17 cellular contexts compared by ENCODE assay signal in genomic region chr4:37594095-37594494, GRCh38.
"Had no signal": no experiment of that assay in that cellular context is flagged by ENCODE, and none has a peak within 500 bp of the region (broad histone marks: within the 10 kb centered on the region; RNA-seq: fewer than 3 reads in every experiment).

No MANE protein-coding gene starts in this region.

- DNase-seq: activated effector memory CD4-positive, alpha-beta T cell treated with Interleukin-2 at 50 U/mL for 16 hours; activated T-cell treated with anti-CD3 and anti-CD28 coated beads, Interleukin-2, amount 50 U/mL, for 24 hours; amniotic stem cell; brain microvascular endothelial cell; dorsolateral prefrontal cortex; glutamatergic neuron; left lung; natural killer cell; nucleus accumbens; right cardiac atrium; tibial artery had no signal

- H3K27ac Mint-ChIP-seq: activated naive CD4-positive, alpha-beta T cell treated with anti-CD3 and anti-CD28 coated beads, Interleukin-2, amount 50 U/mL, for 72 hours; activated T-cell treated with anti-CD3 and anti-CD28 coated beads, Interleukin-2, amount 50 U/mL, for 24 hours; natural killer cell; progenitor cell of endocrine pancreas; stimulated activated memory B cell treated with anti-CD40 and anti-IgM and Interleukin-4, amounts not matched to agents 10 μg/mL and 1 μg/mL and 100 μg/mL, for 72 hours had no signal

- H3K27me3 ChIP-seq: brain microvascular endothelial cell, dorsolateral prefrontal cortex, esophagus muscularis mucosa, left lung, tibial artery, vagina had no signal

- H3K4me1 ChIP-seq: esophagus muscularis mucosa, left lung, tibial artery, vagina had no signal

- H3K4me1 Mint-ChIP-seq: natural killer cell; stimulated activated memory B cell treated with anti-CD40 and anti-IgM and Interleukin-4, amounts not matched to agents 10 μg/mL and 1 μg/mL and 100 μg/mL, for 72 hours had no signal

- H3K36me3 ChIP-seq: brain microvascular endothelial cell, left lung, tibial artery, vagina had no signal

- H3K27me3 Mint-ChIP-seq: activated T-cell treated with anti-CD3 and anti-CD28 coated beads, Interleukin-2, amount 50 U/mL, for 24 hours; progenitor cell of endocrine pancreas had no signal

- H3K4me3 ChIP-seq: dorsolateral prefrontal cortex, esophagus muscularis mucosa, left lung, smooth muscle cell, tibial artery, vagina had no signal

- H3K36me3 Mint-ChIP-seq: activated naive CD4-positive, alpha-beta T cell treated with anti-CD3 and anti-CD28 coated beads, Interleukin-2, amount 50 U/mL, for 72 hours; natural killer cell; stimulated activated memory B cell treated with anti-CD40 and anti-IgM and Interleukin-4, amounts not matched to agents 10 μg/mL and 1 μg/mL and 100 μg/mL, for 72 hours had no signal

- H3K4me2 ChIP-seq: smooth muscle cell had no signal

- ATAC-seq: activated naive CD4-positive, alpha-beta T cell treated with anti-CD3 and anti-CD28 coated beads, Interleukin-2, amount 50 U/mL, for 72 hours; left lung; natural killer cell; right cardiac atrium; stimulated activated memory B cell treated with anti-CD40 and anti-IgM and Interleukin-4, amounts not matched to agents 10 μg/mL and 1 μg/mL and 100 μg/mL, for 72 hours had no signal

- H3K9me3 ChIP-seq: esophagus muscularis mucosa, left lung, tibial artery, vagina had no signal

- H3K27ac ChIP-seq: brain microvascular endothelial cell, dorsolateral prefrontal cortex, esophagus muscularis mucosa, left lung, tibial artery, vagina had no signal

- H3K4me3 Mint-ChIP-seq: activated T-cell treated with anti-CD3 and anti-CD28 coated beads, Interleukin-2, amount 50 U/mL, for 24 hours; natural killer cell; stimulated activated memory B cell treated with anti-CD40 and anti-IgM and Interleukin-4, amounts not matched to agents 10 μg/mL and 1 μg/mL and 100 μg/mL, for 72 hours had no signal

- H3K9me3 Mint-ChIP-seq: activated naive CD4-positive, alpha-beta T cell treated with anti-CD3 and anti-CD28 coated beads, Interleukin-2, amount 50 U/mL, for 72 hours; activated T-cell treated with anti-CD3 and anti-CD28 coated beads, Interleukin-2, amount 50 U/mL, for 24 hours; natural killer cell; stimulated activated memory B cell treated with anti-CD40 and anti-IgM and Interleukin-4, amounts not matched to agents 10 μg/mL and 1 μg/mL and 100 μg/mL, for 72 hours had no signal
